In genomic region chr2:199428291-199428690, GRCh38 we compare ENCODE assay signal across 29 cellular contexts. TPM values are rescaled to one million over a fixed set of nuclear protein-coding genes. Genes with fewer than 3 reads are reported as not detected.
"Had no signal": no experiment of that assay in that cellular context is flagged by ENCODE, and none has a peak within 500 bp of the region (broad histone marks: within the 10 kb centered on the region; RNA-seq: fewer than 3 reads in every experiment).

No MANE protein-coding gene starts in this region.

- H3K4me3 Mint-ChIP-seq: naive thymus-derived CD4-positive, alpha-beta T cell; natural killer cell; nephron; neural progenitor cell; stimulated activated effector memory CD8-positive, alpha-beta T cell treated with anti-CD3 and anti-CD28 coated beads, Interleukin-12 subunit alpha, Interleukin-12 subunit beta, amount 100 ng/mL, for 72 hours; stimulated activated naive B cell treated with anti-CD40 and anti-IgM and Interleukin-4, amounts not matched to agents 10 μg/mL and 1 μg/mL and 100 μg/mL, for 72 hours; stimulated activated naive CD8-positive, alpha-beta T cell treated with anti-CD3 and anti-CD28 coated beads, Interleukin-15, Interleukin-2, amounts not matched to agents 100 ng/mL and 50 ng/mL, for 24 hours had no signal

- H3K36me3 ChIP-seq: neural progenitor cell, ovary, sigmoid colon, thoracic aorta, thyroid gland, upper lobe of left lung, vagina had no signal

- H3K4me3 ChIP-seq: neural progenitor cell, ovary, psoas muscle, sigmoid colon, stomach, thoracic aorta, thyroid gland, tibial nerve, upper lobe of left lung, vagina had no signal

- DNase-seq: naive thymus-derived CD4-positive, alpha-beta T cell; natural killer cell; occipital lobe; ovary; posterior cingulate gyrus; psoas muscle; right cardiac atrium; sigmoid colon; small intestine; stimulated activated CD4-positive, alpha-beta T cell treated with anti-CD3 and anti-CD28 coated beads, Interleukin-15, amount 100 ng/mL, for 24 hours; stimulated activated CD4-positive, alpha-beta T cell treated with anti-CD3 and anti-CD28 coated beads, Interleukin-2, amount 100 ng/mL, for 24 hours; stimulated activated CD4-positive, alpha-beta T cell treated with anti-CD3 and anti-CD28 coated beads, Interleukin-2, amount 100 ng/mL, for 48 hours; stimulated activated CD4-positive, alpha-beta T cell treated with anti-CD3 and anti-CD28 coated beads, Interleukin-4, amount 100 ng/mL, for 24 hours; stimulated activated naive B cell treated with anti-CD40 and anti-IgM and Interleukin-4, amounts not matched to agents 10 μg/mL and 1 μg/mL and 100 μg/mL, for 72 hours; stimulated activated naive CD4-positive, alpha-beta T cell treated with Interleukin-2 at 50 U/mL for 16 hours; stomach; thyroid gland; trophoblast cell; upper lobe of left lung had no signal

- H3K4me1 Mint-ChIP-seq: naive thymus-derived CD4-positive, alpha-beta T cell; natural killer cell; nephron; stimulated activated effector memory CD8-positive, alpha-beta T cell treated with anti-CD3 and anti-CD28 coated beads, Interleukin-12 subunit alpha, Interleukin-12 subunit beta, amount 100 ng/mL, for 72 hours; stimulated activated naive B cell treated with anti-CD40 and anti-IgM and Interleukin-4, amounts not matched to agents 10 μg/mL and 1 μg/mL and 100 μg/mL, for 72 hours had no signal

- H3K4me1 ChIP-seq: parathyroid adenoma, psoas muscle, sigmoid colon, stomach, thyroid gland, tibial nerve, upper lobe of left lung, vagina had no signal

- H3K27ac Mint-ChIP-seq: naive thymus-derived CD4-positive, alpha-beta T cell; natural killer cell; nephron; neural progenitor cell; progenitor cell of endocrine pancreas; stimulated activated effector memory CD8-positive, alpha-beta T cell treated with anti-CD3 and anti-CD28 coated beads, Interleukin-12 subunit alpha, Interleukin-12 subunit beta, amount 100 ng/mL, for 72 hours; stimulated activated naive B cell treated with anti-CD40 and anti-IgM and Interleukin-4, amounts not matched to agents 10 μg/mL and 1 μg/mL and 100 μg/mL, for 72 hours; stimulated activated naive CD8-positive, alpha-beta T cell treated with anti-CD3 and anti-CD28 coated beads, Interleukin-15, Interleukin-2, amounts not matched to agents 100 ng/mL and 50 ng/mL, for 24 hours had no signal

- H3K36me3 Mint-ChIP-seq: naive thymus-derived CD4-positive, alpha-beta T cell; natural killer cell; neural progenitor cell; stimulated activated effector memory CD8-positive, alpha-beta T cell treated with anti-CD3 and anti-CD28 coated beads, Interleukin-12 subunit alpha, Interleukin-12 subunit beta, amount 100 ng/mL, for 72 hours; stimulated activated naive B cell treated with anti-CD40 and anti-IgM and Interleukin-4, amounts not matched to agents 10 μg/mL and 1 μg/mL and 100 μg/mL, for 72 hours had no signal

- FAIRE-seq: small intestine, urothelium cell line had no signal

- H3K9ac ChIP-seq: neural progenitor cell, parathyroid adenoma had no signal

- H3K27ac ChIP-seq: neural progenitor cell, ovary, parathyroid adenoma, psoas muscle, sigmoid colon, stomach, thoracic aorta, thyroid gland, tibial nerve, upper lobe of left lung, vagina had no signal

- H3K9me3 Mint-ChIP-seq: naive thymus-derived CD4-positive, alpha-beta T cell; natural killer cell; nephron; neural progenitor cell; stimulated activated effector memory CD8-positive, alpha-beta T cell treated with anti-CD3 and anti-CD28 coated beads, Interleukin-12 subunit alpha, Interleukin-12 subunit beta, amount 100 ng/mL, for 72 hours; stimulated activated naive B cell treated with anti-CD40 and anti-IgM and Interleukin-4, amounts not matched to agents 10 μg/mL and 1 μg/mL and 100 μg/mL, for 72 hours; stimulated activated naive CD8-positive, alpha-beta T cell treated with anti-CD3 and anti-CD28 coated beads, Interleukin-15, Interleukin-2, amounts not matched to agents 100 ng/mL and 50 ng/mL, for 24 hours had no signal

- H3K27me3 ChIP-seq: neural progenitor cell, ovary, sigmoid colon, stomach, thyroid gland, tibial nerve, upper lobe of left lung, vagina had no signal

- ATAC-seq: naive thymus-derived CD4-positive, alpha-beta T cell; natural killer cell; psoas muscle; right cardiac atrium; stimulated activated effector memory CD8-positive, alpha-beta T cell treated with anti-CD3 and anti-CD28 coated beads, Interleukin-12 subunit alpha, Interleukin-12 subunit beta, amount 100 ng/mL, for 72 hours; stimulated activated naive B cell treated with anti-CD40 and anti-IgM and Interleukin-4, amounts not matched to agents 10 μg/mL and 1 μg/mL and 100 μg/mL, for 72 hours had no signal

- H3K9me3 ChIP-seq: ovary, psoas muscle, sigmoid colon, stomach, thoracic aorta, thyroid gland, tibial nerve, upper lobe of left lung, vagina had no signal

- H3K4me2 ChIP-seq: neural progenitor cell had no signal

- H2AFZ ChIP-seq: neural progenitor cell, parathyroid adenoma had no signal

- H3K79me2 ChIP-seq: parathyroid adenoma had no signal

RNA-seq across cellular contexts. Expression of gene SATB2, which starts 29.4 kb away (rescaled TPM):
- polyA plus RNA-seq: naive thymus-derived CD4-positive, alpha-beta T cell had no signal
